In genomic region chr13:96179309-96179708, GRCh38 we compare ENCODE assay signal across 28 cellular contexts.
"Had no signal": no experiment of that assay in that cellular context is flagged by ENCODE, and none has a peak within 500 bp of the region (broad histone marks: within the 10 kb centered on the region; RNA-seq: fewer than 3 reads in every experiment).

No MANE protein-coding gene starts in this region.

- H3K4me1 Mint-ChIP-seq: stimulated activated effector memory CD8-positive, alpha-beta T cell treated with anti-CD3 and anti-CD28 coated beads, Interleukin-12 subunit alpha, Interleukin-12 subunit beta, amount 100 ng/mL, for 72 hours; stimulated activated memory B cell treated with anti-CD40 and anti-IgM and Interleukin-4, amounts not matched to agents 10 μg/mL and 1 μg/mL and 100 μg/mL, for 72 hours; stimulated activated naive B cell treated with anti-CD40 and anti-IgM and Interleukin-4, amounts not matched to agents 10 μg/mL and 1 μg/mL and 100 μg/mL, for 72 hours; stimulated activated naive CD8-positive, alpha-beta T cell treated with anti-CD3 and anti-CD28 coated beads, Interleukin-15, amount 100 ng/mL, for 72 hours had no signal

- H3K9me3 Mint-ChIP-seq: type B pancreatic cell had no signal

- H3K36me3 ChIP-seq: stomach, suprapubic skin, thoracic aorta, thyroid gland, tibial artery, tibial nerve, transverse colon, upper lobe of left lung, upper lobe of right lung, uterus, vagina had no signal

- H3K36me3 Mint-ChIP-seq: stimulated activated effector memory CD8-positive, alpha-beta T cell treated with anti-CD3 and anti-CD28 coated beads, Interleukin-12 subunit alpha, Interleukin-12 subunit beta, amount 100 ng/mL, for 72 hours; stimulated activated memory B cell treated with anti-CD40 and anti-IgM and Interleukin-4, amounts not matched to agents 10 μg/mL and 1 μg/mL and 100 μg/mL, for 72 hours; stimulated activated naive B cell treated with anti-CD40 and anti-IgM and Interleukin-4, amounts not matched to agents 10 μg/mL and 1 μg/mL and 100 μg/mL, for 72 hours; type B pancreatic cell had no signal

- H3K9me3 ChIP-seq: stomach, suprapubic skin, testis, thoracic aorta, thyroid gland, tibial artery, tibial nerve, transverse colon, upper lobe of left lung, upper lobe of right lung, uterus, vagina had no signal

- DNase-seq: stimulated activated CD4-positive, alpha-beta T cell treated with anti-CD3 and anti-CD28 coated beads, Interleukin-2, amount 100 ng/mL, for 48 hours; stimulated activated CD4-positive, alpha-beta T cell treated with anti-CD3 and anti-CD28 coated beads, Interleukin-4, amount 100 ng/mL, for 1 hour; stimulated activated CD4-positive, alpha-beta T cell treated with anti-CD3 and anti-CD28 coated beads, Interleukin-4, amount 100 ng/mL, for 24 hours; stimulated activated CD4-positive, alpha-beta T cell treated with anti-CD3 and anti-CD28 coated beads, Interleukin-4, amount 100 ng/mL, for 4 hours; stimulated activated CD8-positive, alpha-beta memory T cell treated with anti-CD3 and anti-CD28 coated beads, Interleukin-4, amount 100 ng/mL, for 48 hours; stimulated activated naive B cell treated with anti-CD40 and anti-IgM and Interleukin-4, amounts not matched to agents 10 μg/mL and 1 μg/mL and 100 μg/mL, for 72 hours; stimulated activated naive CD4-positive, alpha-beta T cell; stimulated activated naive CD4-positive, alpha-beta T cell treated with Interleukin-2 at 50 U/mL for 16 hours; stimulated activated naive CD8-positive, alpha-beta T cell treated with anti-CD3 and anti-CD28 coated beads, Interleukin-15, amount 100 ng/mL, for 72 hours; stimulated activated naive CD8-positive, alpha-beta T cell treated with anti-CD3 and anti-CD28 coated beads, Interleukin-15, Interleukin-2, amounts not matched to agents 100 U/mL and 50 U/mL, for 24 hours; stomach; substantia nigra; testis; thyroid gland; tibial artery; transverse colon; trophoblast cell; upper lobe of left lung; upper lobe of right lung; uterus had no signal

- H3K4me3 Mint-ChIP-seq: stimulated activated effector memory CD8-positive, alpha-beta T cell treated with anti-CD3 and anti-CD28 coated beads, Interleukin-12 subunit alpha, Interleukin-12 subunit beta, amount 100 ng/mL, for 72 hours; stimulated activated memory B cell treated with anti-CD40 and anti-IgM and Interleukin-4, amounts not matched to agents 10 μg/mL and 1 μg/mL and 100 μg/mL, for 72 hours; stimulated activated naive B cell treated with anti-CD40 and anti-IgM and Interleukin-4, amounts not matched to agents 10 μg/mL and 1 μg/mL and 100 μg/mL, for 72 hours; stimulated activated naive CD8-positive, alpha-beta T cell treated with anti-CD3 and anti-CD28 coated beads, Interleukin-15, amount 100 ng/mL, for 72 hours; stimulated activated naive CD8-positive, alpha-beta T cell treated with anti-CD3 and anti-CD28 coated beads, Interleukin-15, Interleukin-2, amounts not matched to agents 100 ng/mL and 50 ng/mL, for 24 hours; type B pancreatic cell had no signal

- H3K27me3 ChIP-seq: stomach, suprapubic skin, testis, thyroid gland, tibial artery, tibial nerve, transverse colon, upper lobe of left lung, upper lobe of right lung, uterus, vagina had no signal

- H3K27ac ChIP-seq: stomach, suprapubic skin, testis, thoracic aorta, thyroid gland, tibial artery, tibial nerve, transverse colon, upper lobe of left lung, upper lobe of right lung, vagina had no signal

- H3K4me1 ChIP-seq: stomach, testis, thyroid gland, tibial nerve, upper lobe of left lung, upper lobe of right lung, uterus, vagina had no signal

- H3K4me3 ChIP-seq: stomach, suprapubic skin, testis, thoracic aorta, thyroid gland, tibial artery, tibial nerve, transverse colon, upper lobe of left lung, upper lobe of right lung, uterus, vagina had no signal

- H3K27ac Mint-ChIP-seq: stimulated activated effector memory CD8-positive, alpha-beta T cell treated with anti-CD3 and anti-CD28 coated beads, Interleukin-12 subunit alpha, Interleukin-12 subunit beta, amount 100 ng/mL, for 72 hours; stimulated activated memory B cell treated with anti-CD40 and anti-IgM and Interleukin-4, amounts not matched to agents 10 μg/mL and 1 μg/mL and 100 μg/mL, for 72 hours; stimulated activated naive B cell treated with anti-CD40 and anti-IgM and Interleukin-4, amounts not matched to agents 10 μg/mL and 1 μg/mL and 100 μg/mL, for 72 hours; stimulated activated naive CD8-positive, alpha-beta T cell treated with anti-CD3 and anti-CD28 coated beads, Interleukin-15, amount 100 ng/mL, for 72 hours; stimulated activated naive CD8-positive, alpha-beta T cell treated with anti-CD3 and anti-CD28 coated beads, Interleukin-15, Interleukin-2, amounts not matched to agents 100 ng/mL and 50 ng/mL, for 24 hours; type B pancreatic cell had no signal

- H3K27me3 Mint-ChIP-seq: stimulated activated memory B cell treated with anti-CD40 and anti-IgM and Interleukin-4, amounts not matched to agents 10 μg/mL and 1 μg/mL and 100 μg/mL, for 72 hours; stimulated activated naive B cell treated with anti-CD40 and anti-IgM and Interleukin-4, amounts not matched to agents 10 μg/mL and 1 μg/mL and 100 μg/mL, for 72 hours; stimulated activated naive CD8-positive, alpha-beta T cell treated with anti-CD3 and anti-CD28 coated beads, Interleukin-15, amount 100 ng/mL, for 72 hours; stimulated activated naive CD8-positive, alpha-beta T cell treated with anti-CD3 and anti-CD28 coated beads, Interleukin-15, Interleukin-2, amounts not matched to agents 100 ng/mL and 50 ng/mL, for 24 hours; type B pancreatic cell had no signal
